In genomic region chr16:85449195-85449884, GRCh38 we compare ENCODE assay signal across 12 cellular contexts.
DNase-seq lines count a peak whose midpoint lies in the region; ATAC-seq, FAIRE-seq and TF ChIP-seq lines count a peak whose summit lies in the region.
"Had no signal": no experiment of that assay in that cellular context is flagged by ENCODE, and none has a peak within 500 bp of the region (broad histone marks: within the 10 kb centered on the region; RNA-seq: fewer than 3 reads in every experiment).

No MANE protein-coding gene starts in this region.

- TF ChIP-seq POLR2A in A549 (IDR thresholded peaks at IDR 0.05; ENCODE audit: low read length) = no peak

- no peak for TF ChIP-seq RAD21 in A549 (conservative IDR thresholded peaks at IDR 0.05 in 1 of 2, IDR thresholded peaks at IDR 0.05 in 1 of 2)

- no peaks in the 10 kb centered on the region for H3K9me2 ChIP-seq in DOHH2 (replicated peaks; ENCODE audit: control insufficient read depth, low read length)

- peaks cover 4% of the 10 kb centered on the region; the same call in 1 of the 2 replicates for H3K27me3 ChIP-seq in DOHH2 (ENCODE audit: control insufficient read depth, low read length)
- no peaks in the 10 kb centered on the region for H3K27me3 ChIP-seq in muscle layer of duodenum (ENCODE audit: low read depth, low read length)

- H3K4me1 Mint-ChIP-seq in activated CD8-positive, alpha-beta T cell treated with anti-CD3 and anti-CD28 coated beads for 36 hours (ENCODE audit: low read depth) = peaks cover 50% of the 10 kb centered on the region

- no peaks in the 10 kb centered on the region for H3K27me3 Mint-ChIP-seq in activated CD8-positive, alpha-beta T cell treated with anti-CD3 and anti-CD28 coated beads for 36 hours
- H3K27me3 Mint-ChIP-seq: activated CD4-positive, alpha-beta memory T cell treated with anti-CD3 and anti-CD28 coated beads, Interleukin-2, amount 10 ng/mL, durations not matched to agents 7 days and 5 days had no signal

- H3K4me3 ChIP-seq in A549 (no peak overlapping the region), DOHH2 (ENCODE audit: low read length) (peak overlapping the region; percentile 35; the same call in 1 of the 2 replicates), muscle layer of duodenum (ENCODE audit: low read depth in 1 of 2, low read length in 2 of 2) (no peak overlapping the region)

- ATAC-seq in A549 (no peak), HG03521 (IDR thresholded peaks at IDR 0.05; ENCODE audit: unreplicated experiment) (no peak), GM18867 (IDR thresholded peaks at IDR 0.05; ENCODE audit: unreplicated experiment) (no peak)
- peak; percentile 20 for ATAC-seq in activated CD8-positive, alpha-beta T cell treated with anti-CD3 and anti-CD28 coated beads for 36 hours

- TF ChIP-seq CTCF in A549 (IDR thresholded peaks at IDR 0.05) (no peak), DOHH2 (IDR thresholded peaks at IDR 0.05; ENCODE audit: low read depth, low read length, poor library complexity, severe bottlenecking) (no peak)
- TF ChIP-seq CTCF in activated CD8-positive, alpha-beta T cell treated with anti-CD3 and anti-CD28 coated beads for 36 hours (IDR thresholded peaks at IDR 0.05) = no peak

- no peaks in the 10 kb centered on the region for H3K9me3 ChIP-seq in A549
- no peaks in the 10 kb centered on the region for H3K9me3 ChIP-seq in DOHH2 (ENCODE audit: control insufficient read depth, insufficient read depth, low read length)
- no peaks in the 10 kb centered on the region for H3K9me3 ChIP-seq in muscle layer of duodenum (ENCODE audit: control insufficient read depth in 1 of 2, low read length in 2 of 2)

- no peak for TF ChIP-seq EP300 in A549 (IDR thresholded peaks at IDR 0.05)

- no peak for FAIRE-seq in A549 (lab: Jason Lieb, UNC)

- no peaks in the 10 kb centered on the region for H3K79me2 ChIP-seq in DOHH2 (ENCODE audit: control insufficient read depth, low read length)

- no peaks in the 10 kb centered on the region for H3K9me3 Mint-ChIP-seq in activated CD8-positive, alpha-beta T cell treated with anti-CD3 and anti-CD28 coated beads for 36 hours
- H3K9me3 Mint-ChIP-seq: activated CD4-positive, alpha-beta memory T cell treated with anti-CD3 and anti-CD28 coated beads, Interleukin-2, amount 10 ng/mL, durations not matched to agents 7 days and 5 days; nephron progenitor cell had no signal

- intact Hi-C loops in activated CD8-positive, alpha-beta T cell treated with anti-CD3 and anti-CD28 coated beads for 36 hours (cut with micrococcal nuclease) = no loop called here

- H3K4me2 ChIP-seq in A549 (no peak overlapping the region), DOHH2 (ENCODE audit: low read length) (peak overlapping the region; percentile 56)

- no peaks in the 10 kb centered on the region for H3K36me3 ChIP-seq in DOHH2 (ENCODE audit: control insufficient read depth, low read length)
- H3K36me3 ChIP-seq in muscle layer of duodenum (ENCODE audit: control insufficient read depth in 1 of 2, insufficient read depth in 2 of 2, low read length in 2 of 2) = no peaks in the 10 kb centered on the region

- H3K27ac ChIP-seq in A549 (no peak overlapping the region), DOHH2 (ENCODE audit: low read depth, low read length) (peak overlapping the region; percentile 54), muscle layer of duodenum (ENCODE audit: low read length) (peak overlapping the region; percentile 4)

- no peaks in the 10 kb centered on the region for H3K4me1 ChIP-seq in A549
- peaks cover 53% of the 10 kb centered on the region for H3K4me1 ChIP-seq in DOHH2 (ENCODE audit: control insufficient read depth, low read length)
- peaks cover 4 to 39% of the 10 kb centered on the region in 2 donors for H3K4me1 ChIP-seq in muscle layer of duodenum (ENCODE audit: control insufficient read depth in 1 of 2, insufficient read depth in 2 of 2, low read length in 2 of 2)

- 88% methylated on average over 20 of the region's 20 CpGs for WGBS in A549 (ENCODE audit: missing lambda C conversion rate)

- CTCF ChIA-PET in A549 (lab: Yijun Ruan, JAX) = interaction anchor here (0.8 to 4.3 kb wide), 12 partner anchors 9 to 269 kb away, joined by 3 to 26 read pairs (median 3); no protein-coding TSS in a partner anchor
- CTCF ChIA-PET in activated CD8-positive, alpha-beta T cell treated with anti-CD3 and anti-CD28 coated beads for 36 hours (lab: Charles Lee) = interaction anchor here (0.7 to 5.0 kb wide), 7 partner anchors 13 to 166 kb away, joined by 3 to 33 read pairs (median 5); no protein-coding TSS in a partner anchor

- H3F3A ChIP-seq in DOHH2 (ENCODE audit: control insufficient read depth, insufficient read depth) = no peaks in the 10 kb centered on the region; the same call in 1 of the 2 replicates

- no peak for DNase-seq in A549 (ENCODE audit: low read depth in 1 of 2, low spot score in 1 of 2)
- no peak for DNase-seq in activated CD8-positive, alpha-beta T cell treated with anti-CD3 and anti-CD28 coated beads for 36 hours
- DNase-seq in hippocampal formation (lab: John Stamatoyannopoulos, UW) = no peak
- DNase-seq in DMS114 treated with DMSO at 0.1 percent for 48 hours (lab: John Stamatoyannopoulos, UW; ENCODE audit: unreplicated experiment) = no peak
- DNase-seq: activated CD4-positive, alpha-beta memory T cell treated with anti-CD3 and anti-CD28 coated beads, Interleukin-2, amount 10 ng/mL, durations not matched to agents 7 days and 5 days; foreskin fibroblast; islet precursor cell; nephron progenitor cell had no signal

- H4K20me1 ChIP-seq in DOHH2 (ENCODE audit: control insufficient read depth, insufficient read depth, low read depth, low read length) = no peaks in the 10 kb centered on the region

- H3K36me3 Mint-ChIP-seq in activated CD8-positive, alpha-beta T cell treated with anti-CD3 and anti-CD28 coated beads for 36 hours (ENCODE audit: low read depth) = no peaks in the 10 kb centered on the region

- no peak overlapping the region for H3K27ac Mint-ChIP-seq in activated CD8-positive, alpha-beta T cell treated with anti-CD3 and anti-CD28 coated beads for 36 hours
- H3K27ac Mint-ChIP-seq: activated CD4-positive, alpha-beta memory T cell treated with anti-CD3 and anti-CD28 coated beads, Interleukin-2, amount 10 ng/mL, durations not matched to agents 7 days and 5 days; nephron progenitor cell had no signal

- no peak overlapping the region for H3K4me3 Mint-ChIP-seq in activated CD8-positive, alpha-beta T cell treated with anti-CD3 and anti-CD28 coated beads for 36 hours
- H3K4me3 Mint-ChIP-seq: activated CD4-positive, alpha-beta memory T cell treated with anti-CD3 and anti-CD28 coated beads, Interleukin-2, amount 10 ng/mL, durations not matched to agents 7 days and 5 days; nephron progenitor cell had no signal

- POLR2A ChIA-PET in A549 (lab: Yijun Ruan, JAX) = no interaction called here
- POLR2A ChIA-PET in activated CD8-positive, alpha-beta T cell treated with anti-CD3 and anti-CD28 coated beads for 36 hours (lab: Charles Lee) = interaction anchor here (1.3 to 1.4 kb wide), 2 partner anchors 28 to 143 kb away, joined by 3 read pairs; no protein-coding TSS in a partner anchor

TF ChIP-seq in A549, 52 proteins besides CTCF, POLR2A, EP300 and RAD21 (continues in another document):
- TF ChIP-seq KDM1A (IDR thresholded peaks at IDR 0.05; ENCODE audit: low read depth) (0 out of 2 replicates have a peak, but pooled peaks have one; percentile 85), FOSL2 (IDR thresholded peaks at IDR 0.05) (no peak), FOSL2 (CRISPR knock-in tag; IDR thresholded peaks at IDR 0.05) (no peak), PHF8 (IDR thresholded peaks at IDR 0.05; ENCODE audit: borderline replicate concordance, low read depth) (no peak), RFX5 (IDR thresholded peaks at IDR 0.05) (no peak), RCOR1 (IDR thresholded peaks at IDR 0.05; ENCODE audit: low read depth, low read length) (no peak), E2F6 (IDR thresholded peaks at IDR 0.05; ENCODE audit: borderline replicate concordance, low read depth) (no peak), ZFP36 (IDR thresholded peaks at IDR 0.05; ENCODE audit: borderline replicate concordance, partially characterized antibody) (peak; percentile 72), SREBF2 (IDR thresholded peaks at IDR 0.05) (no peak), ATOH8 (CRISPR knock-in tag; IDR thresholded peaks at IDR 0.05; ENCODE audit: low read depth) (no peak), RNF2 (IDR thresholded peaks at IDR 0.05; ENCODE audit: borderline replicate concordance, low read depth) (no peak), BCL3 (IDR thresholded peaks at IDR 0.05) (no peak), NFE2L2 (conservative IDR thresholded peaks at IDR 0.05; ENCODE audit: low read length) (no peak)

Comparison
In these comparisons a context has a peak if more than half of its experiments do, and no peak if none do; other contexts are left out.
1. H3K27ac ChIP-seq: peak in DOHH2 (single experiment) and muscle layer of duodenum (single experiment); none in A549 (0 of 2).